ENCODE assay signal across 3 cellular contexts in genomic region chr6:163229050-163229449, GRCh38.
"Had no signal": no experiment of that assay in that cellular context is flagged by ENCODE, and none has a peak within 500 bp of the region (broad histone marks: within the 10 kb centered on the region; RNA-seq: fewer than 3 reads in every experiment).

No MANE protein-coding gene starts in this region.

- DNase-seq: GDM1, GF-D8 had no signal

- ATAC-seq: GM12878 had no signal

- H3K4me3 ChIP-seq: GM12878 had no signal
